In genomic region chr11:112343368-112344039, GRCh38 we compare ENCODE assay signal across 12 cellular contexts.
DNase-seq lines count a peak whose midpoint lies in the region; ATAC-seq and TF ChIP-seq lines count a peak whose summit lies in the region.
"Had no signal": no experiment of that assay in that cellular context is flagged by ENCODE, and none has a peak within 500 bp of the region (broad histone marks: within the 10 kb centered on the region; RNA-seq: fewer than 3 reads in every experiment).

No MANE protein-coding gene starts in this region.

- no peak for TF ChIP-seq POLR2A in upper lobe of left lung (IDR thresholded peaks at IDR 0.05)

- no peak for ATAC-seq in HG02759 (IDR thresholded peaks at IDR 0.05; ENCODE audit: unreplicated experiment)
- ATAC-seq in upper lobe of left lung (ENCODE audit: low FRiP score in 2 of 2) = no peak
- ATAC-seq in GM21526 (IDR thresholded peaks at IDR 0.05; ENCODE audit: low FRiP score, unreplicated experiment) = no peak
- ATAC-seq: K562; stimulated activated effector memory CD8-positive, alpha-beta T cell treated with anti-CD3 and anti-CD28 coated beads, Interleukin-12 subunit alpha, Interleukin-12 subunit beta, amount 100 ng/mL, for 72 hours had no signal

- no peak overlapping the region for H3K27ac ChIP-seq in BLaER1
- peak overlapping the region; percentile 90 for H3K27ac ChIP-seq in VCaP
- no peak overlapping the region for H3K27ac ChIP-seq in upper lobe of left lung
- H3K27ac ChIP-seq: parathyroid adenoma had no signal

- no peaks in the 10 kb centered on the region for H3K27me3 ChIP-seq in BLaER1
- no peaks in the 10 kb centered on the region for H3K27me3 ChIP-seq in upper lobe of left lung

- DNase-seq in NCI-H146 (lab: John Stamatoyannopoulos, UW) = peak; percentile 40
- DNase-seq in foreskin melanocyte = peak; percentile 42
- no peak for DNase-seq in upper lobe of left lung
- no peak for DNase-seq in NCI-H524 (lab: John Stamatoyannopoulos, UW)
- DNase-seq: activated CD4-positive, alpha-beta T cell treated with anti-CD3 and anti-CD28 coated beads for 4 hours had no signal

- TF ChIP-seq EP300 in upper lobe of left lung (IDR thresholded peaks at IDR 0.05) = no peak

- H3K36me3 ChIP-seq in BLaER1 (no peaks in the 10 kb centered on the region), upper lobe of left lung (no peaks in the 10 kb centered on the region)

- H3K9me3 ChIP-seq in BLaER1 (no peaks in the 10 kb centered on the region), upper lobe of left lung (no peaks in the 10 kb centered on the region)

- H3K4me3 ChIP-seq in BLaER1 (no peak overlapping the region), upper lobe of left lung (no peak overlapping the region)
- H3K4me3 ChIP-seq: K562 had no signal

- 75 to 87% methylated on average over 5 to 6 of the region's 6 CpGs for WGBS in upper lobe of left lung, 2 donors

- peak overlapping the region; percentile 54 for H3K4me2 ChIP-seq in BLaER1

- H3K4me1 ChIP-seq in BLaER1 = peaks cover 33% of the 10 kb centered on the region
- H3K4me1 ChIP-seq in upper lobe of left lung = no peaks in the 10 kb centered on the region
- H3K4me1 ChIP-seq: parathyroid adenoma had no signal

- H3K9ac ChIP-seq in BLaER1 = no peak overlapping the region
- H3K9ac ChIP-seq: parathyroid adenoma had no signal

- TF ChIP-seq CTCF in VCaP (conservative IDR thresholded peaks at IDR 0.05) (no peak), upper lobe of left lung (IDR thresholded peaks at IDR 0.05) (no peak)

- H4K20me1 ChIP-seq in BLaER1 = no peaks in the 10 kb centered on the region

Comparison
In these comparisons a context has a peak if more than half of its experiments do, and no peak if none do; other contexts are left out.
1. DNase-seq: peak in NCI-H146 (single experiment) and foreskin melanocyte (single experiment); none in upper lobe of left lung (0 of 2) and NCI-H524 (0 of 2).